Comparison of ENCODE assay signal across 1 cellular context in genomic region chr2:181163139-181163538, GRCh38.
TF ChIP-seq lines count a peak whose summit lies in the region.

No MANE protein-coding gene starts in this region.

TF ChIP-seq in HepG2, 621 proteins besides CTCF, POLR2A, EP300 and RAD21 (continued from another document):
- no peak for TF ChIP-seq TFE3 (CRISPR knock-in tag; IDR thresholded peaks at IDR 0.05)
- TF ChIP-seq SRSF4 (IDR thresholded peaks at IDR 0.05; ENCODE audit: low read depth, low read length, poor library complexity, severe bottlenecking): no peak
- no peak for TF ChIP-seq ZBTB42 (CRISPR knock-in tag; IDR thresholded peaks at IDR 0.05)
- no peak for TF ChIP-seq ZNF331 (CRISPR knock-in tag; IDR thresholded peaks at IDR 0.05)
- no peak for TF ChIP-seq ZNF879 (CRISPR knock-in tag; IDR thresholded peaks at IDR 0.05)
- no peak for TF ChIP-seq PAWR (CRISPR knock-in tag; IDR thresholded peaks at IDR 0.05; ENCODE audit: borderline replicate concordance)
- TF ChIP-seq TEAD3 (CRISPR knock-in tag; optimal IDR thresholded peaks at IDR 0.05; ENCODE audit: borderline replicate concordance): no peak
- no peak for TF ChIP-seq ZXDC (CRISPR knock-in tag; IDR thresholded peaks at IDR 0.05)
TF ChIP-seq in HepG2: peak in this region for 0.
